Comparison of ENCODE assay signal across 12 cellular contexts in the genomic region with DNA sequence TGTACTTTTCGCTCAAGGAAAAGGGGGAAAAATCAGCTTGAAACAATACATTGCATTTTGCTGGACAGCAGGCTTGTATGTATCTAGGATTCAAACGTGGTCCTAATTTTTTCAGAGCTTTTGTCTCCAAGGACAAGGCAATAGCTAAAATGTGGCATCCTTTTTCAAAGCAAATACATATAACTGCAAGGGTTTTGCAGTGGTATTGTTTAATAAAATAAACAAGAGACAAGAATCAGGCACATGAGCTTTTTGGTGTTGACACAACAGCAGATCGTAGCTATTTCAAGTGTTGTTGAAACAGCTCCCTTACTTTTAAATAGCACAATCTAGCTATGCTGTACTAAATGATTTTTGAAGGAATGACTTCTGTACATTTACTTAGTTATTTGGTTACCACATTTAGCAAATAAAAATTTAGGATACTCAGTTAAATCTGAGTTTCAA.
DNase-seq lines count a peak whose midpoint lies in the region; ATAC-seq and TF ChIP-seq lines count a peak whose summit lies in the region.
"Had no signal": no experiment of that assay in that cellular context is flagged by ENCODE, and none has a peak within 500 bp of the region (broad histone marks: within the 10 kb centered on the region; RNA-seq: fewer than 3 reads in every experiment).

No MANE protein-coding gene starts in this region.

- no peak overlapping the region for H3K23ac ChIP-seq in neuronal stem cell (ENCODE audit: low read depth, low read length, poor library complexity)

- peak overlapping the region; percentile 67 for H3K27ac ChIP-seq in HEK293 (ENCODE audit: extremely low read depth, low read depth, low read length)
- H3K27ac ChIP-seq in coronary artery, result peak overlapping the region; percentile 61 to 74
- peak overlapping the region; percentile 79 for H3K27ac ChIP-seq in neuronal stem cell (replicated peaks; ENCODE audit: low read length)
- H3K27ac ChIP-seq: body of pancreas had no signal

- H3K18ac ChIP-seq in neuronal stem cell (ENCODE audit: low read length), result no peak overlapping the region

- no peak overlapping the region for H2BK15ac ChIP-seq in neuronal stem cell (ENCODE audit: low read length)

- no peak overlapping the region for H4K8ac ChIP-seq in neuronal stem cell (ENCODE audit: low read depth, low read length)

- H2AFZ ChIP-seq in neuronal stem cell (ENCODE audit: low read length), result no peak overlapping the region

- H3K9ac ChIP-seq in neuronal stem cell (ENCODE audit: low read depth, low read length, poor library complexity), result no peak overlapping the region

- POLR2A ChIA-PET in HEK293 (lab: Yijun Ruan, JAX), result no interaction called here

- H3K4me2 ChIP-seq in neuronal stem cell (ENCODE audit: insufficient read depth, low read length, poor library complexity, severe bottlenecking), result no peak overlapping the region

- no peak overlapping the region for H4K91ac ChIP-seq in neuronal stem cell (ENCODE audit: low read depth, low read length, poor library complexity)

- no peak overlapping the region for H3K4ac ChIP-seq in neuronal stem cell (ENCODE audit: low read length)

- no peak overlapping the region for H2AK5ac ChIP-seq in neuronal stem cell (ENCODE audit: low read depth, low read length)

- H3K36me3 ChIP-seq in HEK293 (ENCODE audit: control insufficient read depth in 2 of 2, insufficient read depth in 1 of 2, low read length in 2 of 2) (no peaks in the 10 kb centered on the region), neuronal stem cell (replicated peaks in 1 of 2; ENCODE audit: control insufficient read depth in 2 of 2, insufficient read depth in 2 of 2, low read length in 2 of 2) (no peaks in the 10 kb centered on the region)
- H3K36me3 ChIP-seq: esophagus muscularis mucosa had no signal

- TF ChIP-seq CTCF in HEK293 (tag by site-specific recombination; IDR thresholded peaks at IDR 0.05) (no peak), coronary artery (IDR thresholded peaks at IDR 0.05) (no peak)

- ATAC-seq in GM21529 (IDR thresholded peaks at IDR 0.05; ENCODE audit: unreplicated experiment) (no peak), GM21576 (IDR thresholded peaks at IDR 0.05; ENCODE audit: unreplicated experiment) (no peak)
- ATAC-seq: stimulated activated naive CD8-positive, alpha-beta T cell treated with anti-CD3 and anti-CD28 coated beads, Interleukin-15, Interleukin-2, amounts not matched to agents 100 U/mL and 50 U/mL, for 24 hours had no signal

- no peaks in the 10 kb centered on the region for H3K9me3 ChIP-seq in HEK293 (ENCODE audit: control insufficient read depth, insufficient read depth, low read depth, low read length)
- H3K9me3 ChIP-seq in neuronal stem cell (replicated peaks in 1 of 2; ENCODE audit: control insufficient read depth in 2 of 2, insufficient read depth in 1 of 2, low read depth in 1 of 2, low read length in 2 of 2), result no peaks in the 10 kb centered on the region
- H3K9me3 ChIP-seq: body of pancreas, esophagus muscularis mucosa had no signal

- DNase-seq in NCI-H345 treated with DMSO at 0.1 percent for 48 hours (lab: John Stamatoyannopoulos, UW; ENCODE audit: unreplicated experiment) (peak; percentile 47), coronary artery (ENCODE audit: low spot score) (no peak), neuronal stem cell (ENCODE audit: low spot score) (no peak), RKO (ENCODE audit: low spot score) (no peak), globus pallidus (ENCODE audit: low spot score) (no peak)
- DNase-seq: activated T-cell treated with anti-CD3 and anti-CD28 coated beads, Interleukin-2, amount 50 U/mL, for 48 hours; stimulated activated naive CD8-positive, alpha-beta T cell treated with anti-CD3 and anti-CD28 coated beads, Interleukin-15, Interleukin-2, amounts not matched to agents 100 U/mL and 50 U/mL, for 24 hours had no signal

- H3K4me1 ChIP-seq in HEK293 (ENCODE audit: control insufficient read depth, insufficient read depth, low read length), result peaks cover 12% of the 10 kb centered on the region
- peaks cover 5 to 10% of the 10 kb centered on the region in 2 donors for H3K4me1 ChIP-seq in neuronal stem cell (ENCODE audit: control insufficient read depth in 2 of 2, insufficient read depth in 1 of 2, low read depth in 1 of 2, low read length in 2 of 2)

- H3K79me1 ChIP-seq in neuronal stem cell (ENCODE audit: low read depth, low read length), result no peaks in the 10 kb centered on the region

- no peak overlapping the region for H3K4me3 ChIP-seq in HEK293 (ENCODE audit: low read depth, low read length)
- H3K4me3 ChIP-seq in coronary artery, result peak overlapping the region; percentile 53
- H3K4me3 ChIP-seq in neuronal stem cell (ENCODE audit: low read length in 2 of 2), result no peak overlapping the region
- H3K4me3 ChIP-seq: body of pancreas had no signal

- no peak overlapping the region for H2BK5ac ChIP-seq in neuronal stem cell (ENCODE audit: low read length)

- H2BK12ac ChIP-seq in neuronal stem cell (ENCODE audit: low read length), result no peak overlapping the region

- no peak overlapping the region for H3K14ac ChIP-seq in neuronal stem cell (ENCODE audit: low read length)

- no CpG with 5 or more reads among the region's 3 CpGs for WGBS in neuronal stem cell (ENCODE audit: extremely low coverage in 2 of 2, insufficient read length in 2 of 2, insufficient replicate concordance in 1 of 2), 2 donors

- CTCF ChIA-PET in HEK293 (lab: Yijun Ruan, JAX), result interaction anchor here (0.6 to 1.9 kb wide), 7 partner anchors 8 to 1476 kb away, joined by 3 to 5 read pairs (median 4); no protein-coding TSS in a partner anchor

- no peak overlapping the region for H2BK120ac ChIP-seq in neuronal stem cell (ENCODE audit: low read depth, low read length)

- H3K27me3 ChIP-seq in neuronal stem cell (ENCODE audit: control insufficient read depth in 3 of 3, insufficient read depth in 3 of 3, low read depth in 1 of 3, low read length in 3 of 3), result peaks cover 0 to 27% (median 0%) of the 10 kb centered on the region in 3 experiments
- H3K27me3 ChIP-seq: body of pancreas, esophagus muscularis mucosa had no signal

TF ChIP-seq in HEK293, 187 proteins besides CTCF, POLR2A, EP300 and RAD21:
- TF ChIP-seq ZNF624 (tag by site-specific recombination; IDR thresholded peaks at IDR 0.05), result no peak
- TF ChIP-seq ZNF660 (tag by site-specific recombination; IDR thresholded peaks at IDR 0.05), result 0 out of 2 replicates have a peak, but pooled peaks have one; percentile 51
- TF ChIP-seq ZNF561 (tag by site-specific recombination; IDR thresholded peaks at IDR 0.05; ENCODE audit: borderline replicate concordance), result 0 out of 2 replicates have a peak, but pooled peaks have one; percentile 26
- TF ChIP-seq, protein P1, sequence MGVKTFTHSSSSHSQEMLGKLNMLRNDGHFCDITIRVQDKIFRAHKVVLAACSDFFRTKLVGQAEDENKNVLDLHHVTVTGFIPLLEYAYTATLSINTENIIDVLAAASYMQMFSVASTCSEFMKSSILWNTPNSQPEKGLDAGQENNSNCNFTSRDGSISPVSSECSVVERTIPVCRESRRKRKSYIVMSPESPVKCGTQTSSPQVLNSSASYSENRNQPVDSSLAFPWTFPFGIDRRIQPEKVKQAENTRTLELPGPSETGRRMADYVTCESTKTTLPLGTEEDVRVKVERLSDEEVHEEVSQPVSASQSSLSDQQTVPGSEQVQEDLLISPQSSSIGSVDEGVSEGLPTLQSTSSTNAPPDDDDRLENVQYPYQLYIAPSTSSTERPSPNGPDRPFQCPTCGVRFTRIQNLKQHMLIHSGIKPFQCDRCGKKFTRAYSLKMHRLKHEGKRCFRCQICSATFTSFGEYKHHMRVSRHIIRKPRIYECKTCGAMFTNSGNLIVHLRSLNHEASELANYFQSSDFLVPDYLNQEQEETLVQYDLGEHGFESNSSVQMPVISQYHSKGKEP (tag by site-specific recombination; IDR thresholded peaks at IDR 0.05), result peak; percentile 36; the same call in 1 of the 2 replicates
- TF ChIP-seq ZSCAN30 (tag by site-specific recombination; IDR thresholded peaks at IDR 0.05), result no peak
- TF ChIP-seq, protein P2, sequence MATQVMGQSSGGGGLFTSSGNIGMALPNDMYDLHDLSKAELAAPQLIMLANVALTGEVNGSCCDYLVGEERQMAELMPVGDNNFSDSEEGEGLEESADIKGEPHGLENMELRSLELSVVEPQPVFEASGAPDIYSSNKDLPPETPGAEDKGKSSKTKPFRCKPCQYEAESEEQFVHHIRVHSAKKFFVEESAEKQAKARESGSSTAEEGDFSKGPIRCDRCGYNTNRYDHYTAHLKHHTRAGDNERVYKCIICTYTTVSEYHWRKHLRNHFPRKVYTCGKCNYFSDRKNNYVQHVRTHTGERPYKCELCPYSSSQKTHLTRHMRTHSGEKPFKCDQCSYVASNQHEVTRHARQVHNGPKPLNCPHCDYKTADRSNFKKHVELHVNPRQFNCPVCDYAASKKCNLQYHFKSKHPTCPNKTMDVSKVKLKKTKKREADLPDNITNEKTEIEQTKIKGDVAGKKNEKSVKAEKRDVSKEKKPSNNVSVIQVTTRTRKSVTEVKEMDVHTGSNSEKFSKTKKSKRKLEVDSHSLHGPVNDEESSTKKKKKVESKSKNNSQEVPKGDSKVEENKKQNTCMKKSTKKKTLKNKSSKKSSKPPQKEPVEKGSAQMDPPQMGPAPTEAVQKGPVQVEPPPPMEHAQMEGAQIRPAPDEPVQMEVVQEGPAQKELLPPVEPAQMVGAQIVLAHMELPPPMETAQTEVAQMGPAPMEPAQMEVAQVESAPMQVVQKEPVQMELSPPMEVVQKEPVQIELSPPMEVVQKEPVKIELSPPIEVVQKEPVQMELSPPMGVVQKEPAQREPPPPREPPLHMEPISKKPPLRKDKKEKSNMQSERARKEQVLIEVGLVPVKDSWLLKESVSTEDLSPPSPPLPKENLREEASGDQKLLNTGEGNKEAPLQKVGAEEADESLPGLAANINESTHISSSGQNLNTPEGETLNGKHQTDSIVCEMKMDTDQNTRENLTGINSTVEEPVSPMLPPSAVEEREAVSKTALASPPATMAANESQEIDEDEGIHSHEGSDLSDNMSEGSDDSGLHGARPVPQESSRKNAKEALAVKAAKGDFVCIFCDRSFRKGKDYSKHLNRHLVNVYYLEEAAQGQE (tag by site-specific recombination; IDR thresholded peaks at IDR 0.05), result peak; percentile 87
- TF ChIP-seq WT1 (tag by site-specific recombination; IDR thresholded peaks at IDR 0.05), result peak; percentile 56
- TF ChIP-seq, protein P3, sequence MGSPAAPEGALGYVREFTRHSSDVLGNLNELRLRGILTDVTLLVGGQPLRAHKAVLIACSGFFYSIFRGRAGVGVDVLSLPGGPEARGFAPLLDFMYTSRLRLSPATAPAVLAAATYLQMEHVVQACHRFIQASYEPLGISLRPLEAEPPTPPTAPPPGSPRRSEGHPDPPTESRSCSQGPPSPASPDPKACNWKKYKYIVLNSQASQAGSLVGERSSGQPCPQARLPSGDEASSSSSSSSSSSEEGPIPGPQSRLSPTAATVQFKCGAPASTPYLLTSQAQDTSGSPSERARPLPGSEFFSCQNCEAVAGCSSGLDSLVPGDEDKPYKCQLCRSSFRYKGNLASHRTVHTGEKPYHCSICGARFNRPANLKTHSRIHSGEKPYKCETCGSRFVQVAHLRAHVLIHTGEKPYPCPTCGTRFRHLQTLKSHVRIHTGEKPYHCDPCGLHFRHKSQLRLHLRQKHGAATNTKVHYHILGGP (tag by site-specific recombination; IDR thresholded peaks at IDR 0.05), result 0 out of 2 replicates have a peak, but pooled peaks have one; percentile 13
